7 cellular contexts compared by ENCODE assay signal in the genomic region with DNA sequence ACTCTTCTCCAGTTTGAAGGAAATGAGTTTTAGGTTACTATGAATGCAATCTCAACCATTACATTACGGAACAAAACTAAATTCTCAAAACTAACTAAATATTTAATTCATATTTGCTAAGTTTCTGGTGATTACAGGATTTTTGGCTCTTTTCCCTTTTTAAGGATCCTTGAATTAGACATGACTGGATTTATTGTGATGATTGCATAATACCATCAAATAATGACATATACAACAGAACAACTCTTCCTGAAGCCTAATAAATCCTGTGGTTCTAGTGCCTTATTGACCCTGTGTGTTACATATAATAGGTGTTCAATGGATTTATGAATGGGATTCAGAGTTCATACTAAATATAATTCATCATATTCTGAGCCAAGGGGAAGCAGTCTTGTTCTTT.
"Had no signal": no experiment of that assay in that cellular context is flagged by ENCODE, and none has a peak within 500 bp of the region (broad histone marks: within the 10 kb centered on the region; RNA-seq: fewer than 3 reads in every experiment).

No MANE protein-coding gene starts in this region.

- FAIRE-seq: HTR-8/SVneo, K562 had no signal

- H3K4me3 ChIP-seq: K562 had no signal

- H3K4me2 ChIP-seq: KMS-11 had no signal

- H3K27ac ChIP-seq: HL-60, KMS-11 had no signal

- DNase-seq: Karpas-422, KBM-7, KG1 had no signal

- H3K9ac ChIP-seq: KMS-11 had no signal

- ATAC-seq: K562 had no signal
